ENCODE assay signal across 15 cellular contexts in genomic region chr17:34241062-34241461, GRCh38. TPM values are rescaled to one million over a fixed set of nuclear protein-coding genes. Genes with fewer than 3 reads are reported as not detected.
A peak's percentile ranks its signal among the peaks of the same experiment; 100 is the strongest.
DNase-seq lines count a peak whose midpoint lies in the region; ATAC-seq and TF ChIP-seq lines count a peak whose summit lies in the region.
"Had no signal": no experiment of that assay in that cellular context is flagged by ENCODE, and none has a peak within 500 bp of the region (broad histone marks: within the 10 kb centered on the region; RNA-seq: fewer than 3 reads in every experiment).

No MANE protein-coding gene starts in this region.

- H3K27ac ChIP-seq in left ventricle myocardium inferior (replicated peaks) (peak overlapping the region; percentile 86), psoas muscle (no peak overlapping the region)
- H3K27ac ChIP-seq: brain microvascular endothelial cell had no signal

- peaks cover 34% of the 10 kb centered on the region for H3K4me1 Mint-ChIP-seq in CD14-positive monocyte

- WGBS in psoas muscle, 3 donors = 0 to 2% (median 2%) methylated on average over 4 of the region's 4 CpGs

- H3K27ac Mint-ChIP-seq in CD14-positive monocyte = peak overlapping the region in 6 of 7 donors; percentile 66 to 94 (median 86)
- H3K27ac Mint-ChIP-seq: HFFc6; natural killer cell treated with Interleukin-12 subunit alpha and Interleukin-12 subunit beta and Interleukin-15 and Interleukin-18, amount 100 ng/mL, for 72 hours had no signal

- H3K27me3 ChIP-seq in left ventricle myocardium inferior (ENCODE audit: low read depth) = no peaks in the 10 kb centered on the region
- H3K27me3 ChIP-seq in psoas muscle (ENCODE audit: insufficient read depth in 3 of 3, low read length in 2 of 3) = no peaks in the 10 kb centered on the region
- H3K27me3 ChIP-seq: brain microvascular endothelial cell had no signal

- TF ChIP-seq CTCF in CD14-positive monocyte (IDR thresholded peaks at IDR 0.05) = no peak
- no peak for TF ChIP-seq CTCF in left ventricle myocardium inferior (IDR thresholded peaks at IDR 0.05; ENCODE audit: borderline replicate concordance)
- no peak for TF ChIP-seq CTCF in psoas muscle (IDR thresholded peaks at IDR 0.05)

- DNase-seq in CD14-positive monocyte (ENCODE audit: low spot score) (no peak), UCSD-AML1 (lab: John Stamatoyannopoulos, UW; ENCODE audit: unreplicated experiment) (peak; percentile 71), left ventricle myocardium inferior (peak; percentile 87), psoas muscle (peak; percentile 75 to 87), NCI-H526 treated with DMSO at 0.1 percent for 48 hours (lab: John Stamatoyannopoulos, UW) (no peak), T-helper 1 cell (no peak)
- no peak for DNase-seq in stimulated activated naive CD4-positive, alpha-beta T cell treated with Interleukin-2 at 50 U/mL for 16 hours (lab: John Stamatoyannopoulos, UW)
- DNase-seq: activated CD4-positive, alpha-beta T cell treated with anti-CD3 and anti-CD28 coated beads for 4 hours; brain microvascular endothelial cell; HFFc6; KG1; NCI-H187 treated with DMSO at 0.1 percent for 48 hours; SW 1271 had no signal

- intact Hi-C loops in CD14-positive monocyte (cut with micrococcal nuclease) (loop anchor here (5.0 kb wide), 2 partner anchors 39 to 66 kb away; no protein-coding TSS in a partner anchor), left ventricle myocardium inferior (cut with micrococcal nuclease) (no loop called here), psoas muscle (cut with DNase I) (no loop called here)

- ATAC-seq in psoas muscle (peak in 3 of 4 donors; percentile 49 to 71 (median 51)), HG03354 (IDR thresholded peaks at IDR 0.05; ENCODE audit: poor library complexity, severe bottlenecking, unreplicated experiment) (no peak)
- ATAC-seq: natural killer cell treated with Interleukin-12 subunit alpha and Interleukin-12 subunit beta and Interleukin-15 and Interleukin-18, amount 100 ng/mL, for 72 hours had no signal

- no peaks in the 10 kb centered on the region for H3K36me3 Mint-ChIP-seq in CD14-positive monocyte
- H3K36me3 Mint-ChIP-seq: natural killer cell treated with Interleukin-12 subunit alpha and Interleukin-12 subunit beta and Interleukin-15 and Interleukin-18, amount 100 ng/mL, for 72 hours had no signal

- H3K36me3 ChIP-seq in left ventricle myocardium inferior (no peaks in the 10 kb centered on the region), psoas muscle (ENCODE audit: insufficient read depth in 1 of 2, low read depth in 1 of 2) (no peaks in the 10 kb centered on the region)
- H3K36me3 ChIP-seq: brain microvascular endothelial cell had no signal

- H3K4me3 Mint-ChIP-seq in CD14-positive monocyte = no peak overlapping the region
- H3K4me3 Mint-ChIP-seq: HFFc6; natural killer cell treated with Interleukin-12 subunit alpha and Interleukin-12 subunit beta and Interleukin-15 and Interleukin-18, amount 100 ng/mL, for 72 hours had no signal

- peaks cover 84% of the 10 kb centered on the region for H3K4me1 ChIP-seq in left ventricle myocardium inferior
- peaks cover 23% of the 10 kb centered on the region for H3K4me1 ChIP-seq in psoas muscle

- H3K4me3 ChIP-seq in left ventricle myocardium inferior = no peak overlapping the region
- H3K4me3 ChIP-seq in psoas muscle = no peak overlapping the region

- peaks cover 0 to 5% (median 2%) of the 10 kb centered on the region in 3 donors for H3K27me3 Mint-ChIP-seq in CD14-positive monocyte (ENCODE audit: low read depth in 3 of 3)

- no peaks in the 10 kb centered on the region for H3K9me3 ChIP-seq in left ventricle myocardium inferior (replicated peaks)
- H3K9me3 ChIP-seq in psoas muscle = no peaks in the 10 kb centered on the region

- H3K9me3 Mint-ChIP-seq in CD14-positive monocyte = peaks cover 0 to 3% (median 0%) of the 10 kb centered on the region in 7 donors
- H3K9me3 Mint-ChIP-seq: HFFc6; natural killer cell treated with Interleukin-12 subunit alpha and Interleukin-12 subunit beta and Interleukin-15 and Interleukin-18, amount 100 ng/mL, for 72 hours had no signal

RNA-seq across cellular contexts. Expression of gene CCL2, which starts 14.0 kb away (rescaled TPM):
- 10 to 100 TPM; 17.7 to 44.9 TPM for polyA plus RNA-seq in CD14-positive monocyte
- total RNA-seq in left ventricle myocardium inferior = 24.3 TPM
- total RNA-seq in psoas muscle = 10 to 100 TPM in 2 of 4 donors, 1 to 10 TPM in 2; 5.0 to 28.3 (median 17.2) TPM
- polyA plus RNA-seq in psoas muscle = 10 to 100 TPM in 1 of 3 donors, 1 to 10 TPM in 2; 7.2 to 12.8 (median 8.0) TPM

RNA-seq across cellular contexts. Expression of gene CCL7, which starts 29.0 kb away (rescaled TPM):
- under 1 TPM; 0.25 to 0.38 TPM for polyA plus RNA-seq in CD14-positive monocyte
- not detected for total RNA-seq in left ventricle myocardium inferior
- under 1 TPM in 2 of 4 donors, not detected in 2; 0.28 to 0.66 TPM for total RNA-seq in psoas muscle
- 1 to 10 TPM in 1 of 3 donors, under 1 TPM in 1, not detected in 1; 0.05 to 2.7 TPM for polyA plus RNA-seq in psoas muscle
- total RNA-seq: HFFc6; natural killer cell treated with Interleukin-12 subunit alpha and Interleukin-12 subunit beta and Interleukin-15 and Interleukin-18, amount 100 ng/mL, for 72 hours had no signal

RNA-seq across cellular contexts. Expression of gene CCL11, which starts 44.5 kb away (rescaled TPM):
- not detected for polyA plus RNA-seq in CD14-positive monocyte
- 3.8 TPM for total RNA-seq in left ventricle myocardium inferior
- total RNA-seq in psoas muscle = 1 to 10 TPM in 1 of 4 donors, under 1 TPM in 1, not detected in 2; 0.42 to 1.6 TPM
- polyA plus RNA-seq in psoas muscle = not detected
- total RNA-seq: HFFc6; natural killer cell treated with Interleukin-12 subunit alpha and Interleukin-12 subunit beta and Interleukin-15 and Interleukin-18, amount 100 ng/mL, for 72 hours had no signal

Comparison
In these comparisons a context has a peak if more than half of its experiments do, and no peak if none do; other contexts are left out.
1. DNase-seq: peak in UCSD-AML1 (single experiment), left ventricle myocardium inferior (single experiment) and psoas muscle (2 of 2); none in CD14-positive monocyte (single experiment), stimulated activated naive CD4-positive, alpha-beta T cell treated with Interleukin-2 at 50 U/mL for 16 hours (single experiment), NCI-H526 treated with DMSO at 0.1 percent for 48 hours (single experiment) and T-helper 1 cell (0 of 5).
2. intact Hi-C loops: an anchor here in CD14-positive monocyte (5.0 kb wide); none called in left ventricle myocardium inferior and psoas muscle.